13 cellular contexts compared by ENCODE assay signal in the genomic region with DNA sequence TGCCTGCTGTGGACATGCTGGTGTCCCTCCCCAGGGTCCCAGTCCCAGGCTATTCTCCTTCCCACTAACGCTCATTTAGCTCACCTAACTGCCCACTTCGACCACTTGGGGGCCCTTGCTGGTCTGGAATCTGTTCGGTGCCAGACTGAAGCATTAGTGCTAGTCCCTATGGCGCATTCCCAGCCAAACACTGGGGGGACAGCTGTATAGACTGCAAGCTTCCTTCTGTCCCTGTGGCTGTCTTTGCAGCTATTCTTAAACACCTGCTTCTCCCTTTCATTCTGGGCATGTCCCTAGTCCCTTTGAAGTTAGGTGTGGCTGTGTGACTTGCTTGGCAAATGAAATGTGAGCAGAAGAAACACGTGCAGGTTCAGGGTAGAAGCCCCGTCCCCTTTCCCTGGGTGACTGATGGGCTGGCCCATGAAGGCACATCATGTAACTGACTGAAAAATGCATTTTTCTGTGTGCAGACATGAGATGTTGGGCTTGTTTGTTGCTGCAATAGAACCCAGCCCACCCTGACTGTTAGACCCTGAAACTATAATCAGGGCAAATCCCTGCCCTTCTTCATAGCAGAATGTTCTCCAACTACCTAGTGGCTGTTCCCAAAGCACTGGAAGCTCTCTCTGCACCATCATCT.
DNase-seq lines count a peak whose midpoint lies in the region; ATAC-seq and TF ChIP-seq lines count a peak whose summit lies in the region.
"Had no signal": no experiment of that assay in that cellular context is flagged by ENCODE, and none has a peak within 500 bp of the region (broad histone marks: within the 10 kb centered on the region; RNA-seq: fewer than 3 reads in every experiment).

No MANE protein-coding gene starts in this region.

- H2BK12ac ChIP-seq in trophoblast cell (ENCODE audit: low read length) = no peak overlapping the region

- H3K14ac ChIP-seq in trophoblast cell (ENCODE audit: low read length) = no peak overlapping the region

- H3K36me3 ChIP-seq in DND-41 (ENCODE audit: insufficient read depth, low read length) (no peaks in the 10 kb centered on the region), esophagus muscularis mucosa (no peaks in the 10 kb centered on the region), trophoblast cell (ENCODE audit: control insufficient read depth in 1 of 2, insufficient read depth in 2 of 2, low read length in 2 of 2) (no peaks in the 10 kb centered on the region), ascending aorta (no peaks in the 10 kb centered on the region)

- 62% methylated on average over 6 of the region's 6 CpGs for WGBS in esophagus muscularis mucosa
- no CpG with 5 or more reads among the region's 6 CpGs for WGBS in trophoblast cell (ENCODE audit: extremely low coverage, insufficient coverage, insufficient read length)

- ATAC-seq in DND-41 (ENCODE audit: insufficient read depth, low read depth) (no peak), GM18520 (IDR thresholded peaks at IDR 0.05; ENCODE audit: unreplicated experiment) (no peak)

- no peak overlapping the region for H3K4ac ChIP-seq in trophoblast cell (ENCODE audit: low read depth, low read length)

- H3K4me2 ChIP-seq in DND-41 (ENCODE audit: insufficient read depth, low read length) (no peak overlapping the region), trophoblast cell (ENCODE audit: low read length) (no peak overlapping the region)

- no peaks in the 10 kb centered on the region for H3K4me1 ChIP-seq in DND-41 (ENCODE audit: insufficient read depth, low read length)
- H3K4me1 ChIP-seq in esophagus muscularis mucosa = no peaks in the 10 kb centered on the region
- no peaks in the 10 kb centered on the region for H3K4me1 ChIP-seq in trophoblast cell (ENCODE audit: control insufficient read depth in 1 of 2, insufficient read depth in 2 of 2, low read length in 2 of 2)
- H3K4me1 ChIP-seq in ascending aorta = no peaks in the 10 kb centered on the region

- DNase-seq in AG20443 (ENCODE audit: low spot score) = peak; percentile 13
- no peak for DNase-seq in DND-41
- DNase-seq in Jurkat, Clone E6-1 (ENCODE audit: low read depth, low spot score) = peak; percentile 1
- DNase-seq in esophagus muscularis mucosa (ENCODE audit: extremely low spot score) = peak; percentile 75
- no peak for DNase-seq in trophoblast cell
- DNase-seq in ascending aorta (ENCODE audit: low spot score in 2 of 2) = no peak
- DNase-seq in epidermal melanocyte (ENCODE audit: insufficient read length, low spot score) = no peak
- DNase-seq: CD4-positive, alpha-beta T cell; MV-4-11; NCI-H446; substantia nigra had no signal

- H2AK5ac ChIP-seq in trophoblast cell (ENCODE audit: low read length) = no peak overlapping the region

- intact Hi-C loops in esophagus muscularis mucosa (cut with DNase I) (no loop called here), ascending aorta (cut with DNase I) (no loop called here)

- H3K9me3 ChIP-seq in DND-41 (ENCODE audit: insufficient read depth, low read length, severe bottlenecking) (no peaks in the 10 kb centered on the region), esophagus muscularis mucosa (peaks cover 0 to 8% (median 3%) of the 10 kb centered on the region in 4 donors), trophoblast cell (ENCODE audit: insufficient read depth, low read depth, low read length) (peaks cover 3% of the 10 kb centered on the region), ascending aorta (no peaks in the 10 kb centered on the region)

- no peak for TF ChIP-seq POLR2A in esophagus muscularis mucosa (IDR thresholded peaks at IDR 0.05; ENCODE audit: low read depth)

- H3K9ac ChIP-seq in DND-41 (ENCODE audit: low read depth, low read length) (no peak overlapping the region), trophoblast cell (ENCODE audit: low read length) (no peak overlapping the region)

- no peak overlapping the region for H2BK120ac ChIP-seq in trophoblast cell (ENCODE audit: insufficient read depth, low read length, poor library complexity)

- no peak overlapping the region for H2AFZ ChIP-seq in DND-41 (ENCODE audit: low read depth, low read length)
- no peak overlapping the region for H2AFZ ChIP-seq in trophoblast cell (ENCODE audit: insufficient read depth, low read length, poor library complexity)

- H3K4me3 ChIP-seq in DND-41 (ENCODE audit: low read depth in 1 of 2, low read length in 2 of 2) (no peak overlapping the region), esophagus muscularis mucosa (no peak overlapping the region), trophoblast cell (ENCODE audit: low read depth, low read length) (no peak overlapping the region), ascending aorta (no peak overlapping the region)
- H3K4me3 ChIP-seq in Jurkat, Clone E6-1 (ENCODE audit: low read length) = no peak overlapping the region
- H3K4me3 ChIP-seq: skin epidermis had no signal

- H3K79me2 ChIP-seq in DND-41 (ENCODE audit: insufficient read depth, low read length) = no peaks in the 10 kb centered on the region
- no peaks in the 10 kb centered on the region for H3K79me2 ChIP-seq in trophoblast cell (ENCODE audit: control insufficient read depth, insufficient read depth, low read length, poor library complexity)

- no peak overlapping the region for H2BK5ac ChIP-seq in trophoblast cell (ENCODE audit: low read depth, low read length, poor library complexity)

- no peaks in the 10 kb centered on the region for H3K79me1 ChIP-seq in trophoblast cell (ENCODE audit: low read length)

- TF ChIP-seq CTCF in DND-41 (IDR thresholded peaks at IDR 0.05; ENCODE audit: borderline replicate concordance, extremely low read depth, low read length, poor library complexity, severe bottlenecking) (peak; percentile 18), esophagus muscularis mucosa (IDR thresholded peaks at IDR 0.05) (no peak), ascending aorta (IDR thresholded peaks at IDR 0.05) (no peak)

- TF ChIP-seq EP300 in esophagus muscularis mucosa (IDR thresholded peaks at IDR 0.05) = no peak

- no peak overlapping the region for H3K18ac ChIP-seq in trophoblast cell (ENCODE audit: low read length)

- no peak overlapping the region for H4K91ac ChIP-seq in trophoblast cell (ENCODE audit: low read depth, low read length)

- H4K20me1 ChIP-seq in DND-41 (ENCODE audit: insufficient read depth, low read length) = no peaks in the 10 kb centered on the region

- no peaks in the 10 kb centered on the region for H3K27me3 ChIP-seq in DND-41 (ENCODE audit: insufficient read depth, low read length, poor library complexity)
- H3K27me3 ChIP-seq in esophagus muscularis mucosa = peaks cover 0 to 81% (median 2%) of the 10 kb centered on the region in 4 donors
- H3K27me3 ChIP-seq in trophoblast cell (ENCODE audit: insufficient read depth, low read length) = no peaks in the 10 kb centered on the region
- no peaks in the 10 kb centered on the region for H3K27me3 ChIP-seq in ascending aorta

- no peak overlapping the region for H4K12ac ChIP-seq in trophoblast cell (ENCODE audit: low read depth, low read length)

- H3K23ac ChIP-seq in trophoblast cell (ENCODE audit: low read length) = no peak overlapping the region

- no peak overlapping the region for H4K8ac ChIP-seq in trophoblast cell (ENCODE audit: low read depth, low read length)

- H3K27ac ChIP-seq in DND-41 (ENCODE audit: low read length) (no peak overlapping the region), esophagus muscularis mucosa (replicated peaks in 1 of 4) (no peak overlapping the region), trophoblast cell (ENCODE audit: low read depth, low read length) (no peak overlapping the region), ascending aorta (no peak overlapping the region)
- H3K27ac ChIP-seq: skin epidermis had no signal

Comparison
In these comparisons a context has a peak if more than half of its experiments do, and no peak if none do; other contexts are left out.
1. DNase-seq: peak in AG20443 (single experiment), Jurkat, Clone E6-1 (single experiment) and esophagus muscularis mucosa (single experiment); none in DND-41 (single experiment), trophoblast cell (0 of 2), ascending aorta (0 of 2) and epidermal melanocyte (single experiment).